Comparison of ENCODE assay signal across 17 cellular contexts in the genomic region with DNA sequence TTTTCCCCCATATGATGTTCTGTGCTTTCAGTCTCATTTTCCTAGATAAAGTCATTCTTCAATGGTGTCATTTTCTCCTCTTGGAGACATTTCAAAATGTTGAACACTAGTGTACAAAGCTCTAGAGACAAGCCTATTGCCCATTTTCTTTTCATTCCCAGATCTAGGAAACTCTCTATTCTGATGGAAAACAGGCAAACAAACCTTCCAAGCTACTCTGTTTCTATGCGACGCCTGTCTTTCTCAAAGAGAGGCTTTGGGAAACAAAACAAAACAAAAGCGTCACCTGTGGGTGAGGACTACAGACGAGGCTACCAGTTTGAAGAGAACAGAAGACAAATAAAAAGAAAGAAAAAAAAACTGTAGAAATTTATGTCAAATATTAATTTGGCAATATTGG.
"Had no signal": no experiment of that assay in that cellular context is flagged by ENCODE, and none has a peak within 500 bp of the region (broad histone marks: within the 10 kb centered on the region; RNA-seq: fewer than 3 reads in every experiment).

No MANE protein-coding gene starts in this region.

- H3K4me1 Mint-ChIP-seq: activated CD4-positive, alpha-beta T cell treated with anti-CD3 and anti-CD28 coated beads, Interleukin-2, amount 10 ng/mL, durations not matched to agents 24 days and 14 days; naive thymus-derived CD8-positive, alpha-beta T cell; stimulated activated naive B cell treated with anti-CD40 and anti-IgM and Interleukin-4, amounts not matched to agents 10 μg/mL and 1 μg/mL and 100 μg/mL, for 72 hours had no signal

- H3K36me3 ChIP-seq: brain microvascular endothelial cell, spleen had no signal

- ATAC-seq: activated CD8-positive, alpha-beta T cell treated with anti-CD3 and anti-CD28 coated beads for 36 hours; activated T-cell treated with anti-CD3 and anti-CD28 coated beads, Interleukin-2, amount 50 U/mL, for 4 hours; left ventricle myocardium superior; naive thymus-derived CD8-positive, alpha-beta T cell; stimulated activated naive B cell treated with anti-CD40 and anti-IgM and Interleukin-4, amounts not matched to agents 10 μg/mL and 1 μg/mL and 100 μg/mL, for 72 hours had no signal

- H3K27ac Mint-ChIP-seq: activated CD4-positive, alpha-beta T cell treated with anti-CD3 and anti-CD28 coated beads, Interleukin-2, amount 10 ng/mL, durations not matched to agents 24 days and 14 days; activated CD8-positive, alpha-beta T cell treated with anti-CD3 and anti-CD28 coated beads for 36 hours; naive thymus-derived CD8-positive, alpha-beta T cell; stimulated activated naive B cell treated with anti-CD40 and anti-IgM and Interleukin-4, amounts not matched to agents 10 μg/mL and 1 μg/mL and 100 μg/mL, for 72 hours had no signal

- DNase-seq: activated CD4-positive, alpha-beta T cell treated with anti-CD3 and anti-CD28 coated beads, Interleukin-2, amount 10 ng/mL, durations not matched to agents 24 days and 14 days; activated CD8-positive, alpha-beta T cell treated with anti-CD3 and anti-CD28 coated beads for 36 hours; activated effector memory CD4-positive, alpha-beta T cell treated with anti-CD3 and anti-CD28 coated beads, Interleukin-2, amount 50 U/mL, for 16 hours; activated naive CD4-positive, alpha-beta T cell treated with anti-CD3 and anti-CD28 coated beads, Interleukin-2, amount 50 U/mL, for 16 hours; activated T-cell treated with anti-CD3 and anti-CD28 coated beads, Interleukin-2, amount 50 U/mL, for 4 hours; aorta; brain microvascular endothelial cell; central memory CD4-positive, alpha-beta T cell; dorsolateral prefrontal cortex; left ventricle myocardium superior; mesenchymal stem cell; naive thymus-derived CD8-positive, alpha-beta T cell; posterior cingulate gyrus; spleen; stimulated activated CD4-positive, alpha-beta T cell treated with anti-CD3 and anti-CD28 coated beads, Interleukin-4, amount 100 ng/mL, for 4 hours; stimulated activated naive B cell treated with anti-CD40 and anti-IgM and Interleukin-4, amounts not matched to agents 10 μg/mL and 1 μg/mL and 100 μg/mL, for 72 hours; T1000 had no signal

- H3K27me3 Mint-ChIP-seq: activated CD4-positive, alpha-beta T cell treated with anti-CD3 and anti-CD28 coated beads, Interleukin-2, amount 10 ng/mL, durations not matched to agents 24 days and 14 days; activated CD8-positive, alpha-beta T cell treated with anti-CD3 and anti-CD28 coated beads for 36 hours; naive thymus-derived CD8-positive, alpha-beta T cell; stimulated activated naive B cell treated with anti-CD40 and anti-IgM and Interleukin-4, amounts not matched to agents 10 μg/mL and 1 μg/mL and 100 μg/mL, for 72 hours had no signal

- H3K36me3 Mint-ChIP-seq: naive thymus-derived CD8-positive, alpha-beta T cell; stimulated activated naive B cell treated with anti-CD40 and anti-IgM and Interleukin-4, amounts not matched to agents 10 μg/mL and 1 μg/mL and 100 μg/mL, for 72 hours had no signal

- H3K27ac ChIP-seq: brain microvascular endothelial cell, spleen had no signal

- H3K9me3 Mint-ChIP-seq: activated CD4-positive, alpha-beta T cell treated with anti-CD3 and anti-CD28 coated beads, Interleukin-2, amount 10 ng/mL, durations not matched to agents 24 days and 14 days had no signal

- H3K4me3 Mint-ChIP-seq: activated CD4-positive, alpha-beta T cell treated with anti-CD3 and anti-CD28 coated beads, Interleukin-2, amount 10 ng/mL, durations not matched to agents 24 days and 14 days; activated CD8-positive, alpha-beta T cell treated with anti-CD3 and anti-CD28 coated beads for 36 hours; activated T-cell treated with anti-CD3 and anti-CD28 coated beads, Interleukin-2, amount 50 U/mL, for 4 hours; naive thymus-derived CD8-positive, alpha-beta T cell; stimulated activated naive B cell treated with anti-CD40 and anti-IgM and Interleukin-4, amounts not matched to agents 10 μg/mL and 1 μg/mL and 100 μg/mL, for 72 hours had no signal

- H3K4me1 ChIP-seq: spleen had no signal

- H3K4me3 ChIP-seq: spleen had no signal

- H3K27me3 ChIP-seq: brain microvascular endothelial cell, dorsolateral prefrontal cortex, spleen had no signal
